ENCODE assay signal across 18 cellular contexts in the genomic region with DNA sequence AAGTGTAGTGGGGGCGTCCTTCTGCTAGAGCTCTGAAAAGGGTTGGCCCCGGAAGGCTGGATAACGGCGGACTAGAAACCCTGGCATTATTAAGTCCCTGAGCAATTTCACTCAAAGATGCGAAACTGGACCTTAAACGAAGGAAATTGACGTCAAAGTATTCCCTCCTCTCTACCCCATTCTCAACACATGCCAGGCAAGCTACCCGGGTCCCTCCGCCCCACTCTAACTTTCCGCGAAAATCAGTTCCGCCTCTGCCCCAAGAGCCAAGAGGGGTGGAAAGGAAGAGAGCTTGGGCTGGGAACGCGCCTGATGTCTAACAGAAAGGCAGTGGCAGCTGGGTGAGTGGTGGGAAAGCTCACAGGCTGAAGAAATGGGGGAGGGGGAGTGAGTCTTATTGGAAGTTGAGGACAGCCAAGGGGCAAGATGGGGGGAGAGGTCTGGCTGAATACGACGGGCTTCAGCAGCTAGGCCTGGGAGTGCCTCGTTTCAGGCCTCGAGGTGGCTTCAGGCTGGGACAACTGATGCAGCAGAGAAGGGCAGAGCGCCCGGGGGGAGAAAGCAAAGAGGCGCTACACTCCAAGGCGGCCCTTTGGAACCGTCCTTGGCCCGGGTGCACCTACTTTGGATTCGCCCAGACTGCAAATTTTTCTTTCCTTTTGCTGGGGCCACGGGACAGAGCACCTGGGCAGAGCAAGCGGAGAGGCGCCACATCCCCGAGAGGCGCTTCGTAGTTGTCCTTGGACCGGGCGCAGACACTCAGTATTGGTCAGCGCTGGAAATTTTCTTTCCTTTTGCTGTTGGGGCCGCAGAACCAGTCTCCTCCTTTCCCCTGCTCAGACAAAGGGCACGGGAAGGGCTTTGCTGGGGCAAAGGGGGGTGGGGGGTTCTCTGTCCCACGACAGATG. TPM values are rescaled to one million over a fixed set of nuclear protein-coding genes. Genes with fewer than 3 reads are reported as not detected.
DNase-seq lines count a peak whose midpoint lies in the region; ATAC-seq and TF ChIP-seq lines count a peak whose summit lies in the region.
"Had no signal": no experiment of that assay in that cellular context is flagged by ENCODE, and none has a peak within 500 bp of the region (broad histone marks: within the 10 kb centered on the region; RNA-seq: fewer than 3 reads in every experiment).

No MANE protein-coding gene starts in this region.

- TF ChIP-seq CTCF in brain (conservative IDR thresholded peaks at IDR 0.05), result no peak
- no peak for TF ChIP-seq CTCF in lower lobe of right lung (IDR thresholded peaks at IDR 0.05)
- no peak for TF ChIP-seq CTCF in suprapubic skin (IDR thresholded peaks at IDR 0.05)

- peaks cover 28% of the 10 kb centered on the region for H3K4me1 ChIP-seq in lower lobe of right lung
- peaks cover 57% of the 10 kb centered on the region for H3K4me1 ChIP-seq in suprapubic skin

- peak overlapping the region; percentile 54 for H3K27ac Mint-ChIP-seq in activated CD4-positive, alpha-beta T cell treated with anti-CD3 and anti-CD28 coated beads, Interleukin-2, amount 10 ng/mL, durations not matched to agents 7 days and 5 days
- peak overlapping the region; percentile 38 to 80 (median 71) for H3K27ac Mint-ChIP-seq in brain
- H3K27ac Mint-ChIP-seq: activated T-helper 2 cell treated with anti-CD3 and anti-CD28 coated beads, Interferon-gamma antibody, Interleukin-2, Interleukin-4, amounts not matched to agents 10 μg/mL and 5 μg/mL and 100 μg/mL, durations not matched to agents 14 hours and 24 hours and 36 hours had no signal

- no peaks in the 10 kb centered on the region for H3K36me3 ChIP-seq in lower lobe of right lung
- no peaks in the 10 kb centered on the region for H3K36me3 ChIP-seq in suprapubic skin
- H3K36me3 ChIP-seq: Peyer's patch, transverse colon had no signal

- 14% methylated on average over 32 of the region's 37 CpGs for WGBS in suprapubic skin

- no peak overlapping the region for H3K4me3 Mint-ChIP-seq in activated CD4-positive, alpha-beta T cell treated with anti-CD3 and anti-CD28 coated beads, Interleukin-2, amount 10 ng/mL, durations not matched to agents 7 days and 5 days
- H3K4me3 Mint-ChIP-seq in brain, result peak overlapping the region; percentile 84 to 90 (median 87)

- ATAC-seq in lower lobe of right lung (no peak), GM19328 (IDR thresholded peaks at IDR 0.05; ENCODE audit: unreplicated experiment) (no peak), left lobe of liver (no peak)

- H3K4me3 ChIP-seq in lower lobe of right lung, result peak overlapping the region; percentile 28
- H3K4me3 ChIP-seq in suprapubic skin, result peak overlapping the region; percentile 37
- H3K4me3 ChIP-seq: body of pancreas, HAP-1 had no signal

- H3K9me3 Mint-ChIP-seq in activated CD4-positive, alpha-beta T cell treated with anti-CD3 and anti-CD28 coated beads, Interleukin-2, amount 10 ng/mL, durations not matched to agents 7 days and 5 days, result peaks cover 3% of the 10 kb centered on the region
- H3K9me3 Mint-ChIP-seq in brain, result peaks cover 0 to 3% (median 0%) of the 10 kb centered on the region in 5 experiments
- H3K9me3 Mint-ChIP-seq: activated T-helper 2 cell treated with anti-CD3 and anti-CD28 coated beads, Interferon-gamma antibody, Interleukin-2, Interleukin-4, amounts not matched to agents 10 μg/mL and 5 μg/mL and 100 μg/mL, durations not matched to agents 14 hours and 24 hours and 36 hours had no signal

- H3K9me3 ChIP-seq in lower lobe of right lung (no peaks in the 10 kb centered on the region), suprapubic skin (no peaks in the 10 kb centered on the region)
- H3K9me3 ChIP-seq: transverse colon had no signal

- H3K4me1 Mint-ChIP-seq in activated CD4-positive, alpha-beta T cell treated with anti-CD3 and anti-CD28 coated beads, Interleukin-2, amount 10 ng/mL, durations not matched to agents 7 days and 5 days, result peaks cover 3% of the 10 kb centered on the region
- H3K4me1 Mint-ChIP-seq in brain, result peaks cover 67% of the 10 kb centered on the region

- TF ChIP-seq POLR2A in suprapubic skin (IDR thresholded peaks at IDR 0.05), result no peak

- H3K36me3 Mint-ChIP-seq in activated CD4-positive, alpha-beta T cell treated with anti-CD3 and anti-CD28 coated beads, Interleukin-2, amount 10 ng/mL, durations not matched to agents 7 days and 5 days (ENCODE audit: low read depth), result peaks cover 3% of the 10 kb centered on the region
- H3K36me3 Mint-ChIP-seq in brain, result no peaks in the 10 kb centered on the region

- CTCF ChIA-PET in activated CD4-positive, alpha-beta T cell treated with anti-CD3 and anti-CD28 coated beads, Interleukin-2, amount 10 ng/mL, durations not matched to agents 7 days and 5 days (lab: Charles Lee), result interaction anchor here (0.7 kb wide), 1 partner anchor 11 kb away, joined by 5 read pairs; no protein-coding TSS in a partner anchor

- no peak for TF ChIP-seq EP300 in suprapubic skin (IDR thresholded peaks at IDR 0.05)

- POLR2A ChIA-PET in activated CD4-positive, alpha-beta T cell treated with anti-CD3 and anti-CD28 coated beads, Interleukin-2, amount 10 ng/mL, durations not matched to agents 7 days and 5 days (lab: Charles Lee), result interaction anchor here (0.6 kb wide), 1 partner anchor 107 kb away, joined by 4 read pairs; no protein-coding TSS in a partner anchor

- H3K27ac ChIP-seq in lower lobe of right lung (no peak overlapping the region), suprapubic skin (no peak overlapping the region)
- H3K27ac ChIP-seq: body of pancreas, Peyer's patch, transverse colon had no signal

- intact Hi-C loops in lower lobe of right lung (cut with DNase I), result no loop called here

- H3K27me3 ChIP-seq in lower lobe of right lung (ENCODE audit: low read depth) (peaks cover 100% of the 10 kb centered on the region), suprapubic skin (peaks cover 100% of the 10 kb centered on the region)

- DNase-seq in activated CD4-positive, alpha-beta T cell treated with anti-CD3 and anti-CD28 coated beads, Interleukin-2, amount 10 ng/mL, durations not matched to agents 7 days and 5 days, result no peak
- no peak for DNase-seq in activated CD4-positive, alpha-beta T cell treated with anti-CD3 and anti-CD28 coated beads for 48 hours
- DNase-seq in lower lobe of right lung (no peak), suprapubic skin (ENCODE audit: low spot score in 2 of 2) (no peak), foreskin melanocyte (no peak), left lobe of liver (ENCODE audit: low spot score) (no peak)
- DNase-seq: activated CD4-positive, alpha-beta T cell treated with anti-CD3 and anti-CD28 coated beads, Interleukin-2, amount 50 U/mL, for 48 hours; effector memory CD4-positive, alpha-beta T cell; Peyer's patch; transverse colon had no signal

- peaks cover 81% of the 10 kb centered on the region for H3K27me3 Mint-ChIP-seq in activated CD4-positive, alpha-beta T cell treated with anti-CD3 and anti-CD28 coated beads, Interleukin-2, amount 10 ng/mL, durations not matched to agents 7 days and 5 days
- H3K27me3 Mint-ChIP-seq in brain, result peaks cover 84% of the 10 kb centered on the region

RNA-seq across cellular contexts. Expression of gene FEZF1, which starts 2.0 kb away (rescaled TPM):
- total RNA-seq in activated CD4-positive, alpha-beta T cell treated with anti-CD3 and anti-CD28 coated beads, Interleukin-2, amount 10 ng/mL, durations not matched to agents 7 days and 5 days, result not detected
- polyA plus RNA-seq in brain (ENCODE audit: insufficient read depth, low read depth, low replicate concordance), result 0.15 TPM
- not detected for total RNA-seq in lower lobe of right lung
- total RNA-seq in suprapubic skin, result not detected
- not detected for total RNA-seq in left lobe of liver
- total RNA-seq: activated T-helper 2 cell treated with anti-CD3 and anti-CD28 coated beads, Interferon-gamma antibody, Interleukin-2, Interleukin-4, amounts not matched to agents 10 μg/mL and 5 μg/mL and 100 μg/mL, durations not matched to agents 14 hours and 24 hours and 36 hours; body of pancreas; frontal cortex; liver; M059J; Peyer's patch; transverse colon had no signal
- polyA plus RNA-seq: liver had no signal
